1 cellular context compared by ENCODE assay signal in the genomic region with DNA sequence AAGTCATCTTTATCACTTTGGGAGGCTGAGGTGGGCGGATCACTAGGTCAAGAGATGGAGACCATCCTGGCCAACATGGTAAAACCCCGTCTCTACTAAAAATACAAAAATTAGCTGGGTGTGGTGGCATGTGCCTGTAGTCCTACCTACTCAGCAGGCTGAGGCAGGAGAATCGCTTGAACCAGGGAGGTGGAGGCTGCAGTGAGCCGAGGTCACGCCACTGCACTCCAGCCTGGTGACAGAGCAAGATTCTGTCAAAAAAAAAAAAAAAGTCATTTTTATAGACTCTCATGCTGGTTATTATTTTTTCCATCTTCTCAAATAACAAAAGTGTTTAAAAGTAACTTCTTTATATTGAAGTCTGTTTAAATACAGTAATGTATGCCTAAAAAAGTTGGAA. TPM values are rescaled to one million over a fixed set of nuclear protein-coding genes. Genes with fewer than 3 reads are reported as not detected.
"Had no signal": no experiment of that assay in that cellular context is flagged by ENCODE, and none has a peak within 500 bp of the region (broad histone marks: within the 10 kb centered on the region; RNA-seq: fewer than 3 reads in every experiment).

No MANE protein-coding gene starts in this region.

RNA-seq across cellular contexts. Expression of a gene that starts 17.1 kb away (rescaled TPM):
- total RNA-seq: naive thymus-derived CD4-positive, alpha-beta T cell had no signal
- polyA plus RNA-seq: naive thymus-derived CD4-positive, alpha-beta T cell had no signal
